8 cellular contexts compared by ENCODE assay signal in the genomic region with DNA sequence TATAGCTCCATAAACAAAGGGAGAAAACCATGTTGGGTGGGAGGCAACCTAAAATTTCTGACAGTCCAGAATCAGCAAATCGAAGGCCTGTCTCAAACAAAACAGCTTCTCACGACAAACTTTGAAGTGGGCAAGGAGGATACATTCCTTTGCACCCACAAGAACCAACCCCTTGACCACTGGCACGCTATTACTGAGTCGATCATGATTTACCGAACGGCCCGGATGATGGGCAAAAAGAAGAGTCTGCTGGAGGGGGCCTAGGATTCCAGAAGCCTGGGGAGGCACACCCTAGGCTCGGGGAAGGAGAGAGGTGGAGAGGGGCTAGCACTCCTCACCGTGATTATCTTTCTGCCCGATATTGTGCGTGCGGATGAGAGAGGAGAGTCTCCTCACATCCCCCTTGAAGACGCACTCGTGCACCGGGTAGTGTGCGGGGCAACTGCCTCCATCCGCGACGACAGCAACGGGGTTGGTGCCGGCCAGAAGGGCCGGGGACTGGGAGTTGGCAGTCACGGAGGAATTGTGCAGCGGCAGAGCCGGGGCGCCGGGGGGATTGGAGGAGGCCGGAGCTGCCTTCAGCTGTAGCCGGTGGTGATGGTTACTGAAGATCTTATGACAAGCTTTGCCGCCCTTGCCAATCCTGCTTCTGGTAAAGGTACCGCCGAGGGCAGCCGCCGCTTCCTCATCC. TPM values are rescaled to one million over a fixed set of nuclear protein-coding genes. Genes with fewer than 3 reads are reported as not detected.
DNase-seq lines count a peak whose midpoint lies in the region; ATAC-seq, FAIRE-seq and TF ChIP-seq lines count a peak whose summit lies in the region.

No MANE protein-coding gene starts in this region.

- no peak for TF ChIP-seq EP300 in HepG2 (IDR thresholded peaks at IDR 0.05; ENCODE audit: low read depth in 2 of 2, low read length in 2 of 2)
- TF ChIP-seq EP300 in HepG2 (CRISPR knock-in tag; IDR thresholded peaks at IDR 0.05; ENCODE audit: borderline replicate concordance), result no peak

- no peak for TF ChIP-seq CTCF in cardiac fibroblast (IDR thresholded peaks at IDR 0.05; ENCODE audit: low read depth, low read length)
- TF ChIP-seq CTCF in HepG2 (CRISPR knock-in tag; IDR thresholded peaks at IDR 0.05), result no peak

- TF ChIP-seq POLR2A in HepG2 (IDR thresholded peaks at IDR 0.05; ENCODE audit: insufficient read depth in 1 of 2, low read depth in 2 of 2, low read length in 2 of 2), result no peak

- POLR2A ChIA-PET in HepG2 (lab: Yijun Ruan, JAX), result interaction anchor here (0.9 to 4.6 kb wide), 17 partner anchors 8 to 727 kb away, joined by 3 to 118 read pairs (median 5); partner anchors contain the start of genes CTH, LRRC40, SRSF11 and ZRANB2

- WGBS in HepG2 (ENCODE audit: low lambda C conversion rate), result 2% methylated on average over 12 of the region's 34 CpGs

- CTCF ChIA-PET in HepG2 (lab: Yijun Ruan, JAX; ENCODE audit: low intra/inter-chr PET ratio, low total read pairs), result no interaction called here

- BruUV-seq in HepG2 (replicated peaks; lab: Mats Ljungman, UMichigan), result TSS peak; percentile 64

- H3K9ac ChIP-seq in SK-N-MC (ENCODE audit: insufficient read length) (peak overlapping the region; percentile 93), HepG2 (ENCODE audit: insufficient read depth, low read depth, low read length) (peak overlapping the region; percentile 98)

- H3K79me2 ChIP-seq in HepG2 (ENCODE audit: insufficient read depth, low read length), result peaks cover 52% of the 10 kb centered on the region

- H3K36me3 ChIP-seq in SK-N-MC (ENCODE audit: insufficient read depth, low read length) (peaks cover 14% of the 10 kb centered on the region; the same call in 1 of the 2 replicates), HepG2 (replicated peaks in 1 of 2; ENCODE audit: control insufficient read depth in 1 of 2, insufficient read depth in 2 of 2, low read length in 2 of 2) (peaks cover 0 to 4% of the 10 kb centered on the region in 2 experiments; a peak in 1 of 5 replicates)

- peak overlapping the region; percentile 69 for H3K4me2 ChIP-seq in HepG2 (ENCODE audit: low read depth, low read length)

- no peak for FAIRE-seq in HepG2 (lab: Jason Lieb, UNC)

- DNase-seq in COR-L47 (lab: John Stamatoyannopoulos, UW) (peak; percentile 11), SK-N-MC (ENCODE audit: low read depth, low spot score) (no peak), cardiac fibroblast (ENCODE audit: low read depth in 2 of 2) (peak; percentile 61 to 82), HepG2 (ENCODE audit: low spot score) (peak; percentile 18), SKM-1 (lab: John Stamatoyannopoulos, UW; ENCODE audit: unreplicated experiment) (no peak)
- peak; percentile 23 to 32 for DNase-seq in stimulated activated CD8-positive, alpha-beta memory T cell treated with anti-CD3 and anti-CD28 coated beads, Interleukin-2, amount 100 ng/mL, for 48 hours (ENCODE audit: low read depth in 2 of 2)

- H3K4me3 ChIP-seq in SK-N-MC (peak overlapping the region; percentile 79), cardiac fibroblast (replicated peaks in 1 of 2; ENCODE audit: low read depth in 2 of 2, low read length in 2 of 2) (peak overlapping the region; percentile 95 to 99), HepG2 (replicated peaks in 1 of 3; ENCODE audit: insufficient read depth in 1 of 3, low read depth in 2 of 3, low read length in 3 of 3) (peak overlapping the region; percentile 89 to 94 (median 92))

- ATAC-seq in GM19351 (IDR thresholded peaks at IDR 0.05; ENCODE audit: unreplicated experiment) (peak; percentile 26), HG03378 (IDR thresholded peaks at IDR 0.05; ENCODE audit: unreplicated experiment) (peak; percentile 28), HepG2 (peak; percentile 45)

- intact Hi-C loops in HepG2 (cut with micrococcal nuclease; ENCODE audit: unreplicated experiment), result loop anchor here (1.0 kb wide), 1 partner anchor 58 kb away; the partner anchor contains the start of gene CTH

- H2AFZ ChIP-seq in HepG2 (ENCODE audit: low read length), result no peak overlapping the region

- H3K9me3 ChIP-seq in SK-N-MC (ENCODE audit: low read depth, low read length) (no peaks in the 10 kb centered on the region), HepG2 (ENCODE audit: low read length) (no peaks in the 10 kb centered on the region)

- H3K4me1 ChIP-seq in HepG2 (ENCODE audit: insufficient read depth, low read length), result peaks cover 31% of the 10 kb centered on the region

- no peak for TF ChIP-seq RAD21 in HepG2 (CRISPR knock-in tag; IDR thresholded peaks at IDR 0.05)

- H3K27me3 ChIP-seq in HepG2 (ENCODE audit: control insufficient read depth in 1 of 2, insufficient read depth in 2 of 2, low read length in 2 of 2), result no peaks in the 10 kb centered on the region; a peak in 1 of 5 replicates

- H4K20me1 ChIP-seq in HepG2 (ENCODE audit: insufficient read depth, low read length), result peaks cover 8% of the 10 kb centered on the region; the same call in 1 of the 2 replicates

- in situ Hi-C loops in HepG2 (cut with HindIII; ENCODE audit: extremely low pct_ligation_motif_present, low pct_unique_long_range_greater_than_20kb), result loop anchor here (5.0 kb wide), 1 partner anchor 59 kb away; the partner anchor contains the start of gene CTH

- H3K27ac ChIP-seq in SK-N-MC (peak overlapping the region; percentile 81), HepG2 (ENCODE audit: extremely low read length, insufficient read depth, low read length) (peak overlapping the region; percentile 95)

TF ChIP-seq in HepG2, 621 proteins besides CTCF, POLR2A, EP300 and RAD21 (continues in another document):
- TF ChIP-seq CEBPG (CRISPR knock-in tag; IDR thresholded peaks at IDR 0.05) (no peak), ZNF773 (CRISPR knock-in tag; IDR thresholded peaks at IDR 0.05; ENCODE audit: borderline replicate concordance) (no peak), HES4 (CRISPR knock-in tag; IDR thresholded peaks at IDR 0.05; ENCODE audit: borderline replicate concordance) (peak; percentile 62; the same call in 1 of the 2 replicates)

RNA-seq across cellular contexts. Expression of gene ANKRD13C, which starts 0.7 kb away (rescaled TPM):
- total RNA-seq in HepG2 (2016; rRNA removed; fragmentation: Illumina TruSeq; extraction: Trizol), result 17.6 and 18.8 TPM in 2 replicates
- 62.2 and 62.6 TPM in 2 replicates for total RNA-seq in HepG2 (2016; cell fraction: cytosol; rRNA removed; fragmentation: Illumina TruSeq; extraction: Trizol; ENCODE audit: low read depth)
- total RNA-seq in HepG2 (2016; cell fraction: insoluble cytoplasmic fraction; rRNA removed; fragmentation: Illumina TruSeq; extraction: Trizol), result 16.1 and 18.3 TPM in 2 replicates
- 23.5 and 24.6 TPM in 2 replicates for total RNA-seq in HepG2 (2016; cell fraction: membrane; rRNA removed; fragmentation: Illumina TruSeq; extraction: Trizol)
- total RNA-seq in HepG2 (2016; cell fraction: nucleus; rRNA removed; fragmentation: Illumina TruSeq; extraction: Trizol), result 18.4 and 21.6 TPM in 2 replicates
- polyA plus RNA-seq in HepG2 (2011; rRNA removed), result 5.3 and 6.2 TPM in 2 replicates
- 3.4 and 3.7 TPM in 2 replicates for polyA plus RNA-seq in HepG2 (2011; cell fraction: cytosol; rRNA removed)
- polyA plus RNA-seq in HepG2 (2011; cell fraction: nucleus; rRNA removed), result 9.3 and 9.6 TPM in 2 replicates
- 8.0 and 8.8 TPM in 2 replicates for polyA plus RNA-seq in HepG2 (2012)
- polyA plus RNA-seq in HepG2 (2016; cell fraction: cytosol; fragmentation: Illumina TruSeq; extraction: Trizol; ENCODE audit: low read depth), result 1.6 and 2.2 TPM in 2 replicates
- 17.0 and 17.6 TPM in 2 replicates for polyA plus RNA-seq in HepG2 (2016; cell fraction: insoluble cytoplasmic fraction; fragmentation: Illumina TruSeq; extraction: Trizol; ENCODE audit: low read depth)
- 7.0 TPM in 2 replicates for polyA plus RNA-seq in HepG2 (2016; cell fraction: membrane; fragmentation: Illumina TruSeq; extraction: Trizol; ENCODE audit: low read depth)
- polyA plus RNA-seq in HepG2 (2016; cell fraction: nucleus; fragmentation: Illumina TruSeq; extraction: Trizol; ENCODE audit: insufficient read depth, low read depth), result 14.0 and 20.5 TPM in 2 replicates
- polyA minus RNA-seq in HepG2 (2011; rRNA and poly(A)+ RNA removed; ENCODE audit: low replicate concordance), result 10.5 and 13.4 TPM in 2 replicates
- polyA minus RNA-seq in HepG2 (2011; cell fraction: cytosol; rRNA and poly(A)+ RNA removed), result 8.9 and 9.1 TPM in 2 replicates
- polyA minus RNA-seq in HepG2 (2011; cell fraction: nucleus; rRNA and poly(A)+ RNA removed), result 42.4 and 46.0 TPM in 2 replicates

RNA-seq across cellular contexts. Expression of gene CTH, which starts 57.3 kb away (rescaled TPM):
- total RNA-seq in HepG2 (2016; rRNA removed; fragmentation: Illumina TruSeq; extraction: Trizol), result 8.7 and 12.4 TPM in 2 replicates
- total RNA-seq in HepG2 (2016; cell fraction: cytosol; rRNA removed; fragmentation: Illumina TruSeq; extraction: Trizol; ENCODE audit: low read depth), result 1.1 and 1.7 TPM in 2 replicates
- 9.9 and 12.2 TPM in 2 replicates for total RNA-seq in HepG2 (2016; cell fraction: insoluble cytoplasmic fraction; rRNA removed; fragmentation: Illumina TruSeq; extraction: Trizol)
- 2.9 and 3.5 TPM in 2 replicates for total RNA-seq in HepG2 (2016; cell fraction: membrane; rRNA removed; fragmentation: Illumina TruSeq; extraction: Trizol)
- 8.8 and 11.7 TPM in 2 replicates for total RNA-seq in HepG2 (2016; cell fraction: nucleus; rRNA removed; fragmentation: Illumina TruSeq; extraction: Trizol)
- polyA plus RNA-seq in HepG2 (2011; rRNA removed), result 15.7 and 19.7 TPM in 2 replicates
- polyA plus RNA-seq in HepG2 (2011; cell fraction: cytosol; rRNA removed), result 18.3 and 19.4 TPM in 2 replicates
- polyA plus RNA-seq in HepG2 (2011; cell fraction: nucleus; rRNA removed), result 10.9 and 15.1 TPM in 2 replicates
- polyA plus RNA-seq in HepG2 (2012), result 18.2 and 26.6 TPM in 2 replicates
- polyA plus RNA-seq in HepG2 (2016; cell fraction: cytosol; fragmentation: Illumina TruSeq; extraction: Trizol; ENCODE audit: low read depth), result 0.96 and 1.1 TPM in 2 replicates
- polyA plus RNA-seq in HepG2 (2016; cell fraction: insoluble cytoplasmic fraction; fragmentation: Illumina TruSeq; extraction: Trizol; ENCODE audit: low read depth), result 14.7 and 15.0 TPM in 2 replicates
- polyA plus RNA-seq in HepG2 (2016; cell fraction: membrane; fragmentation: Illumina TruSeq; extraction: Trizol; ENCODE audit: low read depth), result 1.5 and 2.0 TPM in 2 replicates
- polyA plus RNA-seq in HepG2 (2016; cell fraction: nucleus; fragmentation: Illumina TruSeq; extraction: Trizol; ENCODE audit: insufficient read depth, low read depth), result 10.0 and 12.8 TPM in 2 replicates
- polyA minus RNA-seq in HepG2 (2011; rRNA and poly(A)+ RNA removed; ENCODE audit: low replicate concordance), result 33.7 and 40.4 TPM in 2 replicates
- polyA minus RNA-seq in HepG2 (2011; cell fraction: cytosol; rRNA and poly(A)+ RNA removed), result 13.9 and 16.7 TPM in 2 replicates
- polyA minus RNA-seq in HepG2 (2011; cell fraction: nucleus; rRNA and poly(A)+ RNA removed), result 24.0 and 32.6 TPM in 2 replicates

Comparison
In these comparisons a context has a peak if more than half of its experiments do, and no peak if none do; other contexts are left out.
1. DNase-seq: peak in COR-L47 (single experiment), cardiac fibroblast (2 of 2), HepG2 (single experiment) and stimulated activated CD8-positive, alpha-beta memory T cell treated with anti-CD3 and anti-CD28 coated beads, Interleukin-2, amount 100 ng/mL, for 48 hours (2 of 2); none in SK-N-MC (single experiment) and SKM-1 (single experiment).
2. Peak in every context shown above with its lines, with median percentiles within 50 percentile points of each other: ATAC-seq and H3K4me3 ChIP-seq.